ENCODE assay signal across 7 cellular contexts in genomic region chr2:65128297-65129190, GRCh38. TPM values are rescaled to one million over a fixed set of nuclear protein-coding genes. Genes with fewer than 3 reads are reported as not detected.
A peak's percentile ranks its signal among the peaks of the same experiment; 100 is the strongest.
DNase-seq lines count a peak whose midpoint lies in the region; ATAC-seq and TF ChIP-seq lines count a peak whose summit lies in the region.

No MANE protein-coding gene starts in this region.

- H3K36me3 ChIP-seq in GM23338 (ENCODE audit: insufficient read depth) (no peaks in the 10 kb centered on the region), ectodermal cell (ENCODE audit: control insufficient read depth, insufficient read depth, low read length) (no peaks in the 10 kb centered on the region)

- no peaks in the 10 kb centered on the region for H3K9me3 ChIP-seq in ectodermal cell (ENCODE audit: control insufficient read depth, low read length)

- WGBS in ectodermal cell, 2 experiments = 63 to 66% methylated on average over 8 of the region's 8 CpGs

- no peak overlapping the region for H2AFZ ChIP-seq in GM23338

- no peaks in the 10 kb centered on the region for H3K9me3 Mint-ChIP-seq in GM23338
- no peaks in the 10 kb centered on the region for H3K9me3 Mint-ChIP-seq in naive B cell

- peak overlapping the region; percentile 86 for H3K4me3 Mint-ChIP-seq in GM23338
- peak overlapping the region; percentile 91 to 100 (median 99) for H3K4me3 Mint-ChIP-seq in naive B cell

- H3K27me3 ChIP-seq in GM23338 (ENCODE audit: insufficient read depth) (no peaks in the 10 kb centered on the region), ectodermal cell (ENCODE audit: control insufficient read depth, insufficient read depth, low read length, poor library complexity, severe bottlenecking) (no peaks in the 10 kb centered on the region)

- no peak for TF ChIP-seq CTCF in GM23338 (conservative IDR thresholded peaks at IDR 0.05; ENCODE audit: low read depth in 2 of 2)

- H3F3A ChIP-seq in GM23338 (replicated peaks; ENCODE audit: low read depth) = 0 out of 2 replicates have a peak, but pooled peaks cover 3% of the 10 kb centered on the region

- H3K79me2 ChIP-seq in GM23338 (replicated peaks; ENCODE audit: insufficient read depth) = peaks cover 60% of the 10 kb centered on the region

- no peak overlapping the region for H3K27ac ChIP-seq in GM23338 (ENCODE audit: low read depth)
- no peak overlapping the region for H3K27ac ChIP-seq in ectodermal cell (ENCODE audit: insufficient read depth, low read depth, low read length, poor library complexity, severe bottlenecking)

- peaks cover 26% of the 10 kb centered on the region for H3K4me1 Mint-ChIP-seq in GM23338
- peaks cover 17 to 59% (median 41%) of the 10 kb centered on the region in 3 donors for H3K4me1 Mint-ChIP-seq in naive B cell

- peak overlapping the region; percentile 97 for H3K27ac Mint-ChIP-seq in GM23338
- H3K27ac Mint-ChIP-seq in naive B cell = peak overlapping the region; percentile 98 to 100 (median 99)

- DNase-seq in GM23338 (ENCODE audit: low spot score) (no peak), OCI-M1 (lab: John Stamatoyannopoulos, UW) (peak; percentile 27), naive B cell (no peak), KBM-7 (no peak), NCI-H524 treated with DMSO at 0.1 percent for 48 hours (lab: John Stamatoyannopoulos, UW) (no peak)

- H3K36me3 Mint-ChIP-seq in GM23338 (ENCODE audit: low read depth) = peaks cover 3% of the 10 kb centered on the region; the same call in 1 of the 3 replicates
- peaks cover 0 to 9% of the 10 kb centered on the region in 2 donors for H3K36me3 Mint-ChIP-seq in naive B cell

- no peaks in the 10 kb centered on the region for H3K9me2 ChIP-seq in GM23338 (ENCODE audit: insufficient read depth)

- in situ Hi-C loops in KBM-7 (cut with MboI; ENCODE audit: low pct_unique_long_range_greater_than_20kb, low sequenced_read_pairs) = no loop called here

- H3K4me3 ChIP-seq in GM23338 (peak overlapping the region; percentile 87), ectodermal cell (ENCODE audit: insufficient read depth, low read depth, low read length) (peak overlapping the region; percentile 87)

- H3K4me1 ChIP-seq in GM23338 (ENCODE audit: insufficient read depth) = peaks cover 40% of the 10 kb centered on the region
- H3K4me1 ChIP-seq in ectodermal cell (ENCODE audit: control insufficient read depth, insufficient read depth, low read length) = peaks cover 5% of the 10 kb centered on the region

- H3K4me2 ChIP-seq in GM23338 = peak overlapping the region; percentile 90

- ATAC-seq in GM23338 = no peak
- ATAC-seq in naive B cell (ENCODE audit: low read depth in 2 of 2) = no peak
- ATAC-seq in HG02970 (IDR thresholded peaks at IDR 0.05; ENCODE audit: low FRiP score, unreplicated experiment) = no peak

- H3K27me3 Mint-ChIP-seq in GM23338 (ENCODE audit: insufficient read depth, low read depth, poor library complexity) (peaks cover 14% of the 10 kb centered on the region), naive B cell (no peaks in the 10 kb centered on the region)

- H4K20me1 ChIP-seq in GM23338 (replicated peaks; ENCODE audit: insufficient read depth) = peaks cover 33% of the 10 kb centered on the region

TF ChIP-seq in GM23338, 12 proteins besides CTCF, POLR2A, EP300 and RAD21:
- TF ChIP-seq EZH2phosphoT487 (IDR thresholded peaks at IDR 0.05; ENCODE audit: unreplicated experiment) (no peak), POLR2AphosphoS5 (IDR thresholded peaks at IDR 0.05; ENCODE audit: low read depth) (no peak), REST (IDR thresholded peaks at IDR 0.05; ENCODE audit: unreplicated experiment) (no peak), ZNF114 (CRISPR knock-in tag; IDR thresholded peaks at IDR 0.05) (no peak), CREB1 (CRISPR knock-in tag; IDR thresholded peaks at IDR 0.05; ENCODE audit: low read depth) (no peak), STAT1 (IDR thresholded peaks at IDR 0.05; ENCODE audit: unreplicated experiment) (no peak)

RNA-seq across cellular contexts. Expression of gene RAB1A, which starts 1.4 kb away (rescaled TPM):
- total RNA-seq in GM23338 (2014; rRNA removed; shearing (Covaris generic)) = 93.6 and 94.8 TPM in 2 replicates
- polyA plus RNA-seq in GM23338 (2016; fragmentation: Nextera tagmentation; extraction: Ambion mirVana) = 140 and 172 TPM in 2 replicates
- polyA plus RNA-seq in ectodermal cell (2013, experiment 1 of 4) = 137 TPM
- 152 TPM for polyA plus RNA-seq in ectodermal cell (2013, experiment 2 of 4)
- polyA plus RNA-seq in ectodermal cell (2013, experiment 3 of 4) = 133 TPM
- 145 TPM for polyA plus RNA-seq in ectodermal cell (2013, experiment 4 of 4)
- 10 to 100 TPM; 53.4 to 92.2 (median 60.5) TPM for polyA plus RNA-seq in naive B cell (ENCODE audit: low read depth in 6 of 6)
